ENCODE assay signal across 20 cellular contexts in genomic region chr13:77384999-77385398, GRCh38.
"Had no signal": no experiment of that assay in that cellular context is flagged by ENCODE, and none has a peak within 500 bp of the region (broad histone marks: within the 10 kb centered on the region; RNA-seq: fewer than 3 reads in every experiment).

No MANE protein-coding gene starts in this region.

- ATAC-seq: activated T-cell treated with anti-CD3 and anti-CD28 coated beads, Interleukin-2, amount 50 U/mL, for 72 hours; left ventricle myocardium superior had no signal

- H3K4me3 ChIP-seq: ascending aorta, cardiac muscle cell, tibial artery had no signal

- DNase-seq: activated CD4-positive, alpha-beta T cell treated with anti-CD3 and anti-CD28 coated beads for 1 hour; activated CD8-positive, alpha-beta memory T cell treated with anti-CD3 and anti-CD28 coated beads for 24 hours; activated effector memory CD4-positive, alpha-beta T cell treated with anti-CD3 and anti-CD28 coated beads, Interleukin-2, amount 50 U/mL, for 16 hours; activated naive CD4-positive, alpha-beta T cell treated with anti-CD3 and anti-CD28 coated beads, Interleukin-2, amount 50 U/mL, for 16 hours; activated T-cell treated with anti-CD3 and anti-CD28 coated beads, Interleukin-2, amount 50 U/mL, for 72 hours; immature natural killer cell; left ventricle myocardium superior; nephron progenitor cell; nucleus accumbens; posterior cingulate gyrus; retina; stimulated activated CD4-positive, alpha-beta T cell treated with anti-CD3 and anti-CD28 coated beads, Interleukin-12 subunit alpha, Interleukin-12 subunit beta, amount 100 ng/mL, for 4 hours; stimulated activated CD4-positive, alpha-beta T cell treated with anti-CD3 and anti-CD28 coated beads, Interleukin-2, amount 100 ng/mL, for 24 hours; stimulated activated naive CD4-positive, alpha-beta T cell treated with Interleukin-2 at 50 U/mL for 16 hours; substantia nigra; T-helper 1 cell; T1000; tibial artery had no signal
